Comparison of ENCODE assay signal across 11 cellular contexts in genomic region chr4:6540879-6541278, GRCh38.
"Had no signal": no experiment of that assay in that cellular context is flagged by ENCODE, and none has a peak within 500 bp of the region (broad histone marks: within the 10 kb centered on the region; RNA-seq: fewer than 3 reads in every experiment).

No MANE protein-coding gene starts in this region.

- H3K36me3 ChIP-seq: HAP-1 had no signal

- H3K9ac ChIP-seq: GM23248, KMS-11 had no signal

- H3K4me1 ChIP-seq: HAP-1 had no signal

- FAIRE-seq: HTR-8/SVneo had no signal

- H3K27ac ChIP-seq: GM23248, HL-60, KMS-11 had no signal

- H2AFZ ChIP-seq: GM23248 had no signal

- H3K4me2 ChIP-seq: KMS-11 had no signal

- H3K4me3 Mint-ChIP-seq: HFFc6 had no signal

- H3K27ac Mint-ChIP-seq: HFFc6 had no signal

- DNase-seq: GM23248, GOT3, H7, HFFc6, IMR-90, Karpas-422, KBM-7 had no signal

- H3K4me3 ChIP-seq: GM23248, HAP-1 had no signal

- H3K9me3 ChIP-seq: HAP-1 had no signal
